In genomic region chr2:136874258-136874657, GRCh38 we compare ENCODE assay signal across 8 cellular contexts.
A peak's percentile ranks its signal among the peaks of the same experiment; 100 is the strongest.
DNase-seq lines count a peak whose midpoint lies in the region; ATAC-seq and TF ChIP-seq lines count a peak whose summit lies in the region.

No MANE protein-coding gene starts in this region.

- no peaks in the 10 kb centered on the region for H3K27me3 ChIP-seq in A673 (replicated peaks; ENCODE audit: insufficient read depth, low read depth, low read length, poor library complexity)

- no peaks in the 10 kb centered on the region for H3K4me1 ChIP-seq in A673 (ENCODE audit: insufficient read depth, low read length, poor library complexity, severe bottlenecking)

- intact Hi-C loops in A673 (cut with micrococcal nuclease; ENCODE audit: unreplicated experiment) = loop anchor here (10.0 kb wide), 1 partner anchor 181 kb away; no protein-coding TSS in a partner anchor

- BruUV-seq in A673 (replicated peaks; lab: Mats Ljungman, UMichigan) = no TSS peak

- H3K9me3 ChIP-seq in A673 (ENCODE audit: low read depth, low read length, poor library complexity, severe bottlenecking) = no peaks in the 10 kb centered on the region

- peak; percentile 67 for TF ChIP-seq CTCF in A673 (conservative IDR thresholded peaks at IDR 0.05; ENCODE audit: low read depth, low read length)
- TF ChIP-seq CTCF in GM20000 (IDR thresholded peaks at IDR 0.05; ENCODE audit: extremely low read depth, missing control alignments) = no peak
- peak; percentile 54 for TF ChIP-seq CTCF in epithelial cell of esophagus (IDR thresholded peaks at IDR 0.05; ENCODE audit: insufficient read depth, low read depth, low read length, missing control alignments)

- POLR2A ChIA-PET in A673 (lab: Charles Lee; ENCODE audit: low non-redundant PET) = no interaction called here

- no peak for ATAC-seq in HG02678 (IDR thresholded peaks at IDR 0.05; ENCODE audit: unreplicated experiment)
- no peak for ATAC-seq in HG02973 (IDR thresholded peaks at IDR 0.05; ENCODE audit: unreplicated experiment)

- CTCF ChIA-PET in A673 (lab: Charles Lee) = no interaction called here

- no peaks in the 10 kb centered on the region for H3K36me3 ChIP-seq in A673 (ENCODE audit: insufficient read depth, low read length, poor library complexity, severe bottlenecking)

- H3K4me3 ChIP-seq in A673 (ENCODE audit: low read depth, low read length, poor library complexity, severe bottlenecking) (no peak overlapping the region), epithelial cell of esophagus (ENCODE audit: low read length) (no peak overlapping the region)

- DNase-seq in A673 (ENCODE audit: low spot score) (peak; percentile 45), GM20000 (ENCODE audit: low spot score) (peak; percentile 3), NCI-H526 treated with DMSO at 0.1 percent for 48 hours (lab: John Stamatoyannopoulos, UW) (peak; percentile 10), epithelial cell of esophagus (ENCODE audit: low read depth) (peak; percentile 39), UCSD-AML1 (lab: John Stamatoyannopoulos, UW; ENCODE audit: unreplicated experiment) (no peak)
- no peak for DNase-seq in stimulated activated CD4-positive, alpha-beta T cell treated with anti-CD3 and anti-CD28 coated beads, Interleukin-4, amount 100 ng/mL, for 1 hour

- no peak overlapping the region for H3K27ac ChIP-seq in A673 (ENCODE audit: low read depth, low read length, poor library complexity, severe bottlenecking)

Comparison
In these comparisons a context has a peak if more than half of its experiments do, and no peak if none do; other contexts are left out.
1. DNase-seq: peak in A673 (single experiment), GM20000 (single experiment), NCI-H526 treated with DMSO at 0.1 percent for 48 hours (single experiment) and epithelial cell of esophagus (single experiment); none in stimulated activated CD4-positive, alpha-beta T cell treated with anti-CD3 and anti-CD28 coated beads, Interleukin-4, amount 100 ng/mL, for 1 hour (single experiment) and UCSD-AML1 (single experiment).